ENCODE assay signal across 1 cellular context in genomic region chr5:57446966-57447365, GRCh38.
TF ChIP-seq lines count a peak whose summit lies in the region.

No MANE protein-coding gene starts in this region.

TF ChIP-seq in IMR-90, 13 proteins besides CTCF, POLR2A, EP300 and RAD21 (continued from another document):
- TF ChIP-seq, protein P1, sequence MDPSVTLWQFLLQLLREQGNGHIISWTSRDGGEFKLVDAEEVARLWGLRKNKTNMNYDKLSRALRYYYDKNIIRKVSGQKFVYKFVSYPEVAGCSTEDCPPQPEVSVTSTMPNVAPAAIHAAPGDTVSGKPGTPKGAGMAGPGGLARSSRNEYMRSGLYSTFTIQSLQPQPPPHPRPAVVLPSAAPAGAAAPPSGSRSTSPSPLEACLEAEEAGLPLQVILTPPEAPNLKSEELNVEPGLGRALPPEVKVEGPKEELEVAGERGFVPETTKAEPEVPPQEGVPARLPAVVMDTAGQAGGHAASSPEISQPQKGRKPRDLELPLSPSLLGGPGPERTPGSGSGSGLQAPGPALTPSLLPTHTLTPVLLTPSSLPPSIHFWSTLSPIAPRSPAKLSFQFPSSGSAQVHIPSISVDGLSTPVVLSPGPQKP (IDR thresholded peaks at IDR 0.05; ENCODE audit: borderline replicate concordance, low read depth, low read length), result no peak
- TF ChIP-seq BHLHE40 (IDR thresholded peaks at IDR 0.05; ENCODE audit: low read depth, low read length), result no peak
- no peak for TF ChIP-seq MAZ (IDR thresholded peaks at IDR 0.05; ENCODE audit: borderline replicate concordance, low read depth, low read length)
- TF ChIP-seq SMC3 (IDR thresholded peaks at IDR 0.05; ENCODE audit: low read depth, low read length), result no peak
- no peak for TF ChIP-seq CEBPB (IDR thresholded peaks at IDR 0.05; ENCODE audit: low read depth, low read length)
- TF ChIP-seq RCOR1 (IDR thresholded peaks at IDR 0.05; ENCODE audit: insufficient replicate concordance, low read length), result no peak
- TF ChIP-seq CHD1 (IDR thresholded peaks at IDR 0.05; ENCODE audit: low read depth, low read length), result no peak
- TF ChIP-seq RFX5 (IDR thresholded peaks at IDR 0.05; ENCODE audit: low read depth, low read length), result no peak
- no peak for TF ChIP-seq MXI1 (IDR thresholded peaks at IDR 0.05; ENCODE audit: borderline replicate concordance, low read depth, low read length)
TF ChIP-seq in IMR-90: peak in this region for 0.
